In genomic region chr9:88530051-88530450, GRCh38 we compare ENCODE assay signal across 12 cellular contexts. TPM values are rescaled to one million over a fixed set of nuclear protein-coding genes. Genes with fewer than 3 reads are reported as not detected.
DNase-seq lines count a peak whose midpoint lies in the region; ATAC-seq and TF ChIP-seq lines count a peak whose summit lies in the region.
"Had no signal": no experiment of that assay in that cellular context is flagged by ENCODE, and none has a peak within 500 bp of the region (broad histone marks: within the 10 kb centered on the region; RNA-seq: fewer than 3 reads in every experiment).

No MANE protein-coding gene starts in this region.

- TF ChIP-seq POLR2A in suprapubic skin (IDR thresholded peaks at IDR 0.05), result no peak

- peak overlapping the region; percentile 55 for H3K27ac ChIP-seq in suprapubic skin

- 67% methylated on average over 1 of the region's 1 CpG for WGBS in suprapubic skin

- no peak for TF ChIP-seq EP300 in suprapubic skin (IDR thresholded peaks at IDR 0.05)

- ATAC-seq in WTC11 (no peak), GM19351 (IDR thresholded peaks at IDR 0.05; ENCODE audit: unreplicated experiment) (no peak), HG03135 (IDR thresholded peaks at IDR 0.05; ENCODE audit: unreplicated experiment) (no peak), GM21381 (IDR thresholded peaks at IDR 0.05; ENCODE audit: unreplicated experiment) (no peak)

- H3K4me1 Mint-ChIP-seq in WTC11, result peaks cover 46% of the 10 kb centered on the region

- H3K27me3 ChIP-seq in suprapubic skin, result no peaks in the 10 kb centered on the region

- H3K36me3 Mint-ChIP-seq in WTC11, result no peaks in the 10 kb centered on the region

- no peaks in the 10 kb centered on the region for H3K9me3 Mint-ChIP-seq in WTC11

- DNase-seq in HFF-Myc (ENCODE audit: extremely low read depth, low read depth) (peak; percentile 21), WTC11 (ENCODE audit: low spot score) (no peak), foreskin fibroblast (peak; percentile 59 to 68), suprapubic skin (ENCODE audit: low spot score in 2 of 2) (no peak), D341Med (ENCODE audit: low spot score) (no peak)
- DNase-seq: activated effector memory CD4-positive, alpha-beta T cell treated with Interleukin-2 at 50 U/mL for 16 hours; midbrain; MM.1S; NCI-H510A treated with DMSO at 0.1 percent for 48 hours had no signal

- peaks cover 21% of the 10 kb centered on the region for H3K4me1 ChIP-seq in suprapubic skin

- no peaks in the 10 kb centered on the region for H3K36me3 ChIP-seq in suprapubic skin

- no peaks in the 10 kb centered on the region for H3K9me3 ChIP-seq in suprapubic skin

- no peak for TF ChIP-seq CTCF in HFF-Myc (IDR thresholded peaks at IDR 0.05; ENCODE audit: low read depth, low read length, missing control alignments)
- no peak for TF ChIP-seq CTCF in WTC11 (IDR thresholded peaks at IDR 0.05)
- no peak for TF ChIP-seq CTCF in foreskin fibroblast (IDR thresholded peaks at IDR 0.05; ENCODE audit: low read depth, low read length)
- no peak for TF ChIP-seq CTCF in suprapubic skin (IDR thresholded peaks at IDR 0.05)

- CTCF ChIA-PET in WTC11 (lab: Charles Lee), result no interaction called here

- no peak overlapping the region for H3K4me3 ChIP-seq in HFF-Myc (replicated peaks; ENCODE audit: low read depth, low read length)
- H3K4me3 ChIP-seq in foreskin fibroblast (ENCODE audit: low read depth in 1 of 2, low read length in 2 of 2), result no peak overlapping the region
- H3K4me3 ChIP-seq in suprapubic skin, result no peak overlapping the region

- no peak overlapping the region for H3K4me3 Mint-ChIP-seq in WTC11

- peaks cover 14% of the 10 kb centered on the region for H3K27me3 Mint-ChIP-seq in WTC11 (ENCODE audit: low read depth)

- peak overlapping the region; percentile 49; the same call in 1 of the 2 replicates for H3K27ac Mint-ChIP-seq in WTC11

- POLR2A ChIA-PET in WTC11 (lab: Charles Lee), result no interaction called here

TF ChIP-seq in WTC11, 78 proteins besides CTCF, POLR2A, EP300 and RAD21 (continues in another document):
- TF ChIP-seq SP1 (CRISPR knock-in tag; conservative IDR thresholded peaks at IDR 0.05) (no peak), OVOL2 (CRISPR knock-in tag; IDR thresholded peaks at IDR 0.05; ENCODE audit: borderline replicate concordance) (no peak), ZNF423 (CRISPR knock-in tag; IDR thresholded peaks at IDR 0.05) (no peak), EMX1 (CRISPR knock-in tag; IDR thresholded peaks at IDR 0.05) (no peak), FOXJ3 (CRISPR knock-in tag; IDR thresholded peaks at IDR 0.05; ENCODE audit: borderline replicate concordance) (no peak), GTF2I (CRISPR knock-in tag; conservative IDR thresholded peaks at IDR 0.05) (no peak), IRF2 (CRISPR knock-in tag; IDR thresholded peaks at IDR 0.05; ENCODE audit: borderline replicate concordance, low read depth) (no peak), JUN (CRISPR knock-in tag; IDR thresholded peaks at IDR 0.05) (no peak), ZNF532 (CRISPR knock-in tag; IDR thresholded peaks at IDR 0.05; ENCODE audit: borderline replicate concordance) (no peak), ZNF263 (CRISPR knock-in tag; IDR thresholded peaks at IDR 0.05; ENCODE audit: low read depth) (no peak), ERG (CRISPR knock-in tag; IDR thresholded peaks at IDR 0.05) (no peak), E2F4 (CRISPR knock-in tag; IDR thresholded peaks at IDR 0.05; ENCODE audit: borderline replicate concordance, low read depth) (no peak), ZNF396 (CRISPR knock-in tag; IDR thresholded peaks at IDR 0.05; ENCODE audit: borderline replicate concordance) (no peak)
- TF ChIP-seq, protein P1, sequence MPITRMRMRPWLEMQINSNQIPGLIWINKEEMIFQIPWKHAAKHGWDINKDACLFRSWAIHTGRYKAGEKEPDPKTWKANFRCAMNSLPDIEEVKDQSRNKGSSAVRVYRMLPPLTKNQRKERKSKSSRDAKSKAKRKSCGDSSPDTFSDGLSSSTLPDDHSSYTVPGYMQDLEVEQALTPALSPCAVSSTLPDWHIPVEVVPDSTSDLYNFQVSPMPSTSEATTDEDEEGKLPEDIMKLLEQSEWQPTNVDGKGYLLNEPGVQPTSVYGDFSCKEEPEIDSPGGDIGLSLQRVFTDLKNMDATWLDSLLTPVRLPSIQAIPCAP (CRISPR knock-in tag; IDR thresholded peaks at IDR 0.05), result no peak
- TF ChIP-seq, protein P2, sequence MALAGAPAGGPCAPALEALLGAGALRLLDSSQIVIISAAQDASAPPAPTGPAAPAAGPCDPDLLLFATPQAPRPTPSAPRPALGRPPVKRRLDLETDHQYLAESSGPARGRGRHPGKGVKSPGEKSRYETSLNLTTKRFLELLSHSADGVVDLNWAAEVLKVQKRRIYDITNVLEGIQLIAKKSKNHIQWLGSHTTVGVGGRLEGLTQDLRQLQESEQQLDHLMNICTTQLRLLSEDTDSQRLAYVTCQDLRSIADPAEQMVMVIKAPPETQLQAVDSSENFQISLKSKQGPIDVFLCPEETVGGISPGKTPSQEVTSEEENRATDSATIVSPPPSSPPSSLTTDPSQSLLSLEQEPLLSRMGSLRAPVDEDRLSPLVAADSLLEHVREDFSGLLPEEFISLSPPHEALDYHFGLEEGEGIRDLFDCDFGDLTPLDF (CRISPR knock-in tag; IDR thresholded peaks at IDR 0.05), result no peak

RNA-seq across cellular contexts. Expression of gene NXNL2, which starts 4.9 kb away (rescaled TPM):
- total RNA-seq in WTC11 (2021), result 1.9 to 2.3 TPM (median 2.2 TPM) in 3 replicates
- 1 to 10 TPM in 1 of 4 donors, not detected in 3; 1.7 TPM for total RNA-seq in suprapubic skin

Comparison
In these comparisons a context has a peak if more than half of its experiments do, and no peak if none do; other contexts are left out.
1. DNase-seq: peak in HFF-Myc (single experiment) and foreskin fibroblast (2 of 2); none in WTC11 (single experiment), suprapubic skin (0 of 2) and D341Med (single experiment).